23 cellular contexts compared by ENCODE assay signal in genomic region chr1:82755671-82756070, GRCh38.
"Had no signal": no experiment of that assay in that cellular context is flagged by ENCODE, and none has a peak within 500 bp of the region (broad histone marks: within the 10 kb centered on the region; RNA-seq: fewer than 3 reads in every experiment).

No MANE protein-coding gene starts in this region.

- H3K4me3 ChIP-seq: left lung, lower lobe of right lung, ovary, skin epidermis, spleen, tibial nerve, uterus had no signal

- H3K4me3 Mint-ChIP-seq: immature natural killer cell; naive B cell; natural killer cell; nephron progenitor cell; stimulated activated effector memory CD8-positive, alpha-beta T cell treated with anti-CD3 and anti-CD28 coated beads, Interleukin-12 subunit alpha, Interleukin-12 subunit beta, amount 100 ng/mL, for 72 hours; stimulated activated naive CD8-positive, alpha-beta T cell treated with anti-CD3 and anti-CD28 coated beads, Interleukin-15, Interleukin-2, amounts not matched to agents 100 ng/mL and 50 ng/mL, for 24 hours; type B pancreatic cell had no signal

- H3K4me1 ChIP-seq: left lung, lower lobe of right lung, spleen, tibial nerve, uterus had no signal

- H3K27me3 Mint-ChIP-seq: naive B cell; progenitor cell of endocrine pancreas; stimulated activated naive CD8-positive, alpha-beta T cell treated with anti-CD3 and anti-CD28 coated beads, Interleukin-15, Interleukin-2, amounts not matched to agents 100 ng/mL and 50 ng/mL, for 24 hours; type B pancreatic cell had no signal

- H3K27ac Mint-ChIP-seq: immature natural killer cell; naive B cell; natural killer cell; nephron progenitor cell; progenitor cell of endocrine pancreas; stimulated activated effector memory CD8-positive, alpha-beta T cell treated with anti-CD3 and anti-CD28 coated beads, Interleukin-12 subunit alpha, Interleukin-12 subunit beta, amount 100 ng/mL, for 72 hours; stimulated activated naive CD8-positive, alpha-beta T cell treated with anti-CD3 and anti-CD28 coated beads, Interleukin-15, Interleukin-2, amounts not matched to agents 100 ng/mL and 50 ng/mL, for 24 hours; type B pancreatic cell had no signal

- H3K27me3 ChIP-seq: left lung, ovary, spleen, tibial nerve, uterus had no signal

- H3K9me3 Mint-ChIP-seq: nephron progenitor cell; stimulated activated naive CD8-positive, alpha-beta T cell treated with anti-CD3 and anti-CD28 coated beads, Interleukin-15, Interleukin-2, amounts not matched to agents 100 ng/mL and 50 ng/mL, for 24 hours had no signal

- H3K4me1 Mint-ChIP-seq: immature natural killer cell; naive B cell; natural killer cell; nephron progenitor cell; stimulated activated effector memory CD8-positive, alpha-beta T cell treated with anti-CD3 and anti-CD28 coated beads, Interleukin-12 subunit alpha, Interleukin-12 subunit beta, amount 100 ng/mL, for 72 hours had no signal

- H3K9me3 ChIP-seq: left lung, lower lobe of right lung, ovary, spleen, tibial nerve, uterus had no signal

- DNase-seq: hypothalamus; immature natural killer cell; kidney; left colon; left lung; lower lobe of right lung; mammary epithelial cell; mesenchymal stem cell; naive B cell; natural killer cell; nephron progenitor cell; ovary; right cardiac atrium; spleen; stimulated activated CD4-positive, alpha-beta T cell treated with anti-CD3 and anti-CD28 coated beads, Interleukin-4, amount 100 ng/mL, for 24 hours; stimulated activated naive CD4-positive, alpha-beta T cell; uterus had no signal

- H3K36me3 Mint-ChIP-seq: immature natural killer cell; naive B cell; natural killer cell; stimulated activated effector memory CD8-positive, alpha-beta T cell treated with anti-CD3 and anti-CD28 coated beads, Interleukin-12 subunit alpha, Interleukin-12 subunit beta, amount 100 ng/mL, for 72 hours; type B pancreatic cell had no signal

- H3K27ac ChIP-seq: left lung, lower lobe of right lung, ovary, skin epidermis, spleen, tibial nerve, uterus had no signal

- H3K36me3 ChIP-seq: left lung, lower lobe of right lung, ovary, spleen, tibial nerve, uterus had no signal
